In the genomic region with DNA sequence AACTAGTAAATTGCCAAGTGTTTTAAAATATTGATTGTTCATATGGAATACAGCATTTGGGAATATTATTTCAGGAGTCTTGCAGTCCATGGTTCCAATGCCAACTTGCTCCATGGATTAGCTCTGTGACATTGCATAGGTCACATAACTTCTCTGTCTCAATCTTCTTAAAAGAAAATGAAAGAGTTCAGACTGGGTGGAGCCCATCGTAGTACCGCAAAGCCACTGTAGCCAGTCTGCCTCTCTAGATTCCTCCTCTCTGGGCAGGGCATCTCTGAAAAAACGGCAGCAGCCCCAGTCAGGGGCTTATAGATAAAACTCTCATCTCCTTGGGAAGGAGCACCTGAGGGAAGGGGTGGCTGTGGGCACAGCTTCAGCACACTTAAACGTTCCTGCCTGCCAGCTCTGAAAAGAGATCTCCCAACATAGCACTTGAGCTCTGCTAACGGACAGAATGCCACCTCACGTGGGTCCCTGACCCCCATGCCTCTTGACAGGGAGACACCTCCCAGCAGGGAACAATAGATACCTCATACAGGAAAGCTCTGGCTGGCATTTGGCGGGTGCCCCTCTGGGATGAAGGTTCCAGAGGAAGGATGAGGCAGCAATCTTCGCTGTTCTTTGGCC, we compare ENCODE assay signal across 24 cellular contexts.
A peak's percentile ranks its signal among the peaks of the same experiment; 100 is the strongest.
DNase-seq lines count a peak whose midpoint lies in the region; ATAC-seq and TF ChIP-seq lines count a peak whose summit lies in the region.
"Had no signal": no experiment of that assay in that cellular context is flagged by ENCODE, and none has a peak within 500 bp of the region (broad histone marks: within the 10 kb centered on the region; RNA-seq: fewer than 3 reads in every experiment).

No MANE protein-coding gene starts in this region.

- H3K4me3 Mint-ChIP-seq in neural crest cell, result no peak overlapping the region
- H3K4me3 Mint-ChIP-seq: CD14-positive monocyte; CD4-positive, alpha-beta memory T cell; CD4-positive, CD25-positive, alpha-beta regulatory T cell had no signal

- H3F3A ChIP-seq in MM.1S (ENCODE audit: insufficient read depth, low read length), result no peaks in the 10 kb centered on the region

- no peak overlapping the region for H3K9ac ChIP-seq in MM.1S (ENCODE audit: low read length)
- H3K9ac ChIP-seq: BLaER1 had no signal

- H3K4me1 Mint-ChIP-seq in neural crest cell, result no peaks in the 10 kb centered on the region
- H3K4me1 Mint-ChIP-seq: CD14-positive monocyte; CD4-positive, alpha-beta memory T cell; CD4-positive, CD25-positive, alpha-beta regulatory T cell; CD8-positive, alpha-beta memory T cell had no signal

- H3K27me3 Mint-ChIP-seq in neural crest cell (ENCODE audit: low read depth), result no peaks in the 10 kb centered on the region
- H3K27me3 Mint-ChIP-seq: CD4-positive, alpha-beta memory T cell; CD4-positive, CD25-positive, alpha-beta regulatory T cell; CD8-positive, alpha-beta memory T cell had no signal

- no peaks in the 10 kb centered on the region for H4K20me1 ChIP-seq in MM.1S (ENCODE audit: insufficient read depth, low read length)
- H4K20me1 ChIP-seq: BLaER1 had no signal

- peaks cover 5% of the 10 kb centered on the region for H3K36me3 Mint-ChIP-seq in neural crest cell (ENCODE audit: low read depth)
- H3K36me3 Mint-ChIP-seq: CD14-positive monocyte; CD4-positive, alpha-beta memory T cell; CD4-positive, CD25-positive, alpha-beta regulatory T cell; CD8-positive, alpha-beta memory T cell had no signal

- no peaks in the 10 kb centered on the region for H3K36me3 ChIP-seq in MM.1S (replicated peaks; ENCODE audit: insufficient read depth, low read length)
- H3K36me3 ChIP-seq: BE2C, BLaER1 had no signal

- no peak overlapping the region for H3K27ac ChIP-seq in MM.1S (ENCODE audit: low read length)
- H3K27ac ChIP-seq: 22Rv1, A549, BLaER1 had no signal

- ATAC-seq in GM19395 (IDR thresholded peaks at IDR 0.05; ENCODE audit: unreplicated experiment), result no peak
- ATAC-seq: A549, GM12878 had no signal

- H3K9me3 Mint-ChIP-seq in neural crest cell, result peaks cover 16% of the 10 kb centered on the region

- H3K9me3 ChIP-seq in MM.1S (replicated peaks; ENCODE audit: insufficient read depth, low read length), result no peaks in the 10 kb centered on the region
- H3K9me3 ChIP-seq: A549, BE2C, BLaER1 had no signal

- no peak for TF ChIP-seq CTCF in MM.1S (IDR thresholded peaks at IDR 0.05; ENCODE audit: low read length)
- TF ChIP-seq CTCF in neural crest cell (conservative IDR thresholded peaks at IDR 0.05), result no peak

- DNase-seq in MM.1S (no peak), OCI-M1 (lab: John Stamatoyannopoulos, UW) (peak; percentile 42), neural crest cell (ENCODE audit: low read depth, low spot score) (no peak), AML-193 (lab: John Stamatoyannopoulos, UW) (no peak), G401 (ENCODE audit: low spot score) (no peak)
- DNase-seq: BE2C; C1 segment of cervical spinal cord; CD4-positive, alpha-beta memory T cell; CD4-positive, CD25-positive, alpha-beta regulatory T cell; CD8-positive, alpha-beta memory T cell; COR-L47; DMS 273 treated with DMSO at 0.1 percent for 48 hours; DMS153; DMS53; DMS79; DND-41; EL; GF-D8 had no signal

- H2AFZ ChIP-seq in MM.1S (ENCODE audit: low read length), result 0 out of 2 replicates have a peak overlapping the region, but pooled peaks have one; percentile 6

- H3K4me1 ChIP-seq in MM.1S (ENCODE audit: low read length), result no peaks in the 10 kb centered on the region
- H3K4me1 ChIP-seq: A549, BE2C, BLaER1 had no signal

- no peaks in the 10 kb centered on the region for H3K79me2 ChIP-seq in MM.1S (ENCODE audit: low read length)

- H3K4me2 ChIP-seq in MM.1S (ENCODE audit: low read depth, low read length), result peak overlapping the region; percentile 5; the same call in 1 of the 2 replicates
- H3K4me2 ChIP-seq: A549, BLaER1 had no signal

- in situ Hi-C loops in G401 (cut with HindIII; ENCODE audit: low sequenced_read_pairs), result no loop called here

- H3K27me3 ChIP-seq in MM.1S (replicated peaks; ENCODE audit: insufficient read depth, low read length), result no peaks in the 10 kb centered on the region
- H3K27me3 ChIP-seq: BE2C, BLaER1 had no signal

- H3K27ac Mint-ChIP-seq in neural crest cell (ENCODE audit: unreplicated experiment), result peak overlapping the region; percentile 27
- H3K27ac Mint-ChIP-seq: CD14-positive monocyte; CD4-positive, alpha-beta memory T cell; CD4-positive, CD25-positive, alpha-beta regulatory T cell; CD8-positive, alpha-beta memory T cell had no signal

- no peak overlapping the region for H3K4me3 ChIP-seq in MM.1S (ENCODE audit: low read length)
- H3K4me3 ChIP-seq: A549, BLaER1, GM12878 had no signal

- H3K9me2 ChIP-seq in MM.1S (replicated peaks; ENCODE audit: insufficient read depth, low read length), result no peaks in the 10 kb centered on the region
